In genomic region chr17:419073-419735, GRCh38 we compare ENCODE assay signal across 1 cellular context.
TF ChIP-seq lines count a peak whose summit lies in the region.

No MANE protein-coding gene starts in this region.

TF ChIP-seq in HepG2, 621 proteins besides CTCF, POLR2A, EP300 and RAD21 (continued from another document and continues in another):
- TF ChIP-seq PRDM10 (CRISPR knock-in tag; IDR thresholded peaks at IDR 0.05; ENCODE audit: low read depth) (no peak), ZNF235 (CRISPR knock-in tag; IDR thresholded peaks at IDR 0.05; ENCODE audit: borderline replicate concordance) (no peak), NCOR1 (IDR thresholded peaks at IDR 0.05; ENCODE audit: borderline replicate concordance, low read length) (peak; percentile 64), CEBPG (CRISPR knock-in tag; IDR thresholded peaks at IDR 0.05) (peak; percentile 49), ZMAT3 (CRISPR knock-in tag; conservative IDR thresholded peaks at IDR 0.05) (no peak), EED (CRISPR knock-in tag; IDR thresholded peaks at IDR 0.05) (no peak), ZNF878 (CRISPR knock-in tag; IDR thresholded peaks at IDR 0.05) (no peak), ZNF569 (CRISPR knock-in tag; IDR thresholded peaks at IDR 0.05; ENCODE audit: borderline replicate concordance) (no peak), ESRRA (CRISPR knock-in tag; IDR thresholded peaks at IDR 0.05; ENCODE audit: low read depth) (no peak), PITX1 (CRISPR knock-in tag; IDR thresholded peaks at IDR 0.05) (peak; percentile 52; the same call in 1 of the 2 replicates), NBN (conservative IDR thresholded peaks at IDR 0.05) (no peak), HDAC2 (CRISPR knock-in tag; IDR thresholded peaks at IDR 0.05) (peak; percentile 60; the same call in 1 of the 2 replicates), MLLT10 (CRISPR knock-in tag; IDR thresholded peaks at IDR 0.05) (no peak), ZNF101 (CRISPR knock-in tag; IDR thresholded peaks at IDR 0.05; ENCODE audit: borderline replicate concordance, low read depth) (no peak), ZFX (CRISPR knock-in tag; IDR thresholded peaks at IDR 0.05; ENCODE audit: low read depth) (no peak), DMTF1 (CRISPR knock-in tag; IDR thresholded peaks at IDR 0.05) (no peak), BHLHE40 (IDR thresholded peaks at IDR 0.05; ENCODE audit: low read length) (peak; percentile 25; the same call in 1 of the 2 replicates), NCOA1 (CRISPR knock-in tag; IDR thresholded peaks at IDR 0.05) (no peak), ZC3H13 (CRISPR knock-in tag; IDR thresholded peaks at IDR 0.05) (no peak), ATF4 (CRISPR knock-in tag; IDR thresholded peaks at IDR 0.05) (no peak), ARNT (IDR thresholded peaks at IDR 0.05) (no peak), RBM39 (IDR thresholded peaks at IDR 0.05; ENCODE audit: low read depth, low read length, poor library complexity, severe bottlenecking) (no peak), HNF4A (CRISPR knock-in tag; IDR thresholded peaks at IDR 0.05) (peak; percentile 87), CERS6 (CRISPR knock-in tag; IDR thresholded peaks at IDR 0.05) (no peak), ZHX1 (CRISPR knock-in tag; IDR thresholded peaks at IDR 0.05; ENCODE audit: low read depth) (no peak), GZF1 (CRISPR knock-in tag; IDR thresholded peaks at IDR 0.05) (no peak), TFAP4 (IDR thresholded peaks at IDR 0.05; ENCODE audit: borderline replicate concordance, low read depth) (no peak), ZNF562 (CRISPR knock-in tag; IDR thresholded peaks at IDR 0.05; ENCODE audit: borderline replicate concordance) (no peak), FOXM1 (CRISPR knock-in tag; IDR thresholded peaks at IDR 0.05) (no peak), KLF15 (CRISPR knock-in tag; IDR thresholded peaks at IDR 0.05; ENCODE audit: borderline replicate concordance) (no peak), RNF2 (conservative IDR thresholded peaks at IDR 0.05; ENCODE audit: low read depth) (no peak), PRMT3 (CRISPR knock-in tag; IDR thresholded peaks at IDR 0.05; ENCODE audit: borderline replicate concordance, low read depth) (no peak), ZNF549 (CRISPR knock-in tag; IDR thresholded peaks at IDR 0.05) (no peak), RXRA (CRISPR knock-in tag; IDR thresholded peaks at IDR 0.05) (no peak), ZBTB10 (CRISPR knock-in tag; IDR thresholded peaks at IDR 0.05; ENCODE audit: borderline replicate concordance) (no peak), NFKBIZ (CRISPR knock-in tag; IDR thresholded peaks at IDR 0.05) (no peak), ZNF567 (CRISPR knock-in tag; IDR thresholded peaks at IDR 0.05; ENCODE audit: borderline replicate concordance) (no peak), JUND (CRISPR knock-in tag; IDR thresholded peaks at IDR 0.05) (no peak), DDIT3 (CRISPR knock-in tag; IDR thresholded peaks at IDR 0.05) (no peak), ZBTB42 (CRISPR knock-in tag; IDR thresholded peaks at IDR 0.05) (no peak), HMG20A (CRISPR knock-in tag; IDR thresholded peaks at IDR 0.05; ENCODE audit: borderline replicate concordance) (no peak), FOXK2 (IDR thresholded peaks at IDR 0.05) (no peak), SALL2 (CRISPR knock-in tag; IDR thresholded peaks at IDR 0.05) (no peak), ZNF343 (CRISPR knock-in tag; IDR thresholded peaks at IDR 0.05) (no peak), ZNF329 (CRISPR knock-in tag; IDR thresholded peaks at IDR 0.05; ENCODE audit: low read depth) (no peak), ZFP1 (CRISPR knock-in tag; IDR thresholded peaks at IDR 0.05) (no peak), ZNF589 (CRISPR knock-in tag; conservative IDR thresholded peaks at IDR 0.05) (no peak), ZNF776 (CRISPR knock-in tag; IDR thresholded peaks at IDR 0.05) (no peak), EEA1 (CRISPR knock-in tag; IDR thresholded peaks at IDR 0.05; ENCODE audit: borderline replicate concordance) (no peak), THAP9 (CRISPR knock-in tag; IDR thresholded peaks at IDR 0.05; ENCODE audit: borderline replicate concordance) (no peak), NRL (CRISPR knock-in tag; IDR thresholded peaks at IDR 0.05; ENCODE audit: borderline replicate concordance) (no peak; the same call in 1 of the 2 replicates), LCORL (IDR thresholded peaks at IDR 0.05) (no peak), LCORL (CRISPR knock-in tag; IDR thresholded peaks at IDR 0.05) (peak; percentile 29; the same call in 1 of the 2 replicates), ASH2L (IDR thresholded peaks at IDR 0.05; ENCODE audit: insufficient read length, low read depth, low read length) (peak; percentile 40)
